Comparison of ENCODE assay signal across 8 cellular contexts in genomic region chr7:138738551-138739335, GRCh38. TPM values are rescaled to one million over a fixed set of nuclear protein-coding genes. Genes with fewer than 3 reads are reported as not detected.
DNase-seq lines count a peak whose midpoint lies in the region; ATAC-seq, FAIRE-seq and TF ChIP-seq lines count a peak whose summit lies in the region.

No MANE protein-coding gene starts in this region.

- DNase-seq in GM12891 (ENCODE audit: insufficient read length, low spot score) (peak; percentile 56), NCI-H1694 treated with DMSO at 0.1 percent for 48 hours (lab: John Stamatoyannopoulos, UW) (peak; percentile 88), T-helper 1 cell (peak; percentile 52 to 89 (median 70)), adrenal gland (peak; percentile 85 to 97 (median 88)), left ventricle myocardium superior (peak; percentile 90), retinal pigment epithelial cell (ENCODE audit: low read depth) (peak; percentile 58)

- H3K4me3 ChIP-seq in adrenal gland (peak overlapping the region in 1 of 4 donors; percentile 40), retinal pigment epithelial cell (ENCODE audit: low read length) (no peak overlapping the region)

- no peaks in the 10 kb centered on the region for H3K9me3 ChIP-seq in adrenal gland (replicated peaks in 1 of 3)

- no peak overlapping the region for H3K27ac Mint-ChIP-seq in stimulated activated memory B cell treated with anti-CD40 and anti-IgM and Interleukin-4, amounts not matched to agents 10 μg/mL and 1 μg/mL and 100 μg/mL, for 72 hours

- TF ChIP-seq POLR2A in GM12891 (IDR thresholded peaks at IDR 0.05; ENCODE audit: low read depth, low read length) (no peak), adrenal gland (IDR thresholded peaks at IDR 0.05) (no peak)

- H3K9me3 Mint-ChIP-seq in stimulated activated memory B cell treated with anti-CD40 and anti-IgM and Interleukin-4, amounts not matched to agents 10 μg/mL and 1 μg/mL and 100 μg/mL, for 72 hours = peaks cover 3% of the 10 kb centered on the region

- H3K4me1 Mint-ChIP-seq in stimulated activated memory B cell treated with anti-CD40 and anti-IgM and Interleukin-4, amounts not matched to agents 10 μg/mL and 1 μg/mL and 100 μg/mL, for 72 hours = no peaks in the 10 kb centered on the region

- H3K27ac ChIP-seq in adrenal gland = peak overlapping the region in 1 of 5 donors; percentile 2

- TF ChIP-seq CTCF in adrenal gland (IDR thresholded peaks at IDR 0.05) (peak; percentile 90 to 95 (median 93)), retinal pigment epithelial cell (conservative IDR thresholded peaks at IDR 0.05; ENCODE audit: low read depth, low read length) (peak; percentile 97)

- H3K36me3 ChIP-seq in adrenal gland (replicated peaks in 1 of 2) = no peaks in the 10 kb centered on the region

- H3K27me3 Mint-ChIP-seq in stimulated activated memory B cell treated with anti-CD40 and anti-IgM and Interleukin-4, amounts not matched to agents 10 μg/mL and 1 μg/mL and 100 μg/mL, for 72 hours = peaks cover 19% of the 10 kb centered on the region

- H3K36me3 Mint-ChIP-seq in stimulated activated memory B cell treated with anti-CD40 and anti-IgM and Interleukin-4, amounts not matched to agents 10 μg/mL and 1 μg/mL and 100 μg/mL, for 72 hours = no peaks in the 10 kb centered on the region

- no peaks in the 10 kb centered on the region for H3K27me3 ChIP-seq in adrenal gland

- FAIRE-seq in GM12891 (lab: Jason Lieb, UNC) = peak; percentile 75

- WGBS in adrenal gland, 4 donors = 18 to 25% (median 22%) methylated on average over 14 of the region's 14 CpGs

- ATAC-seq in HG02798 (IDR thresholded peaks at IDR 0.05; ENCODE audit: poor library complexity, unreplicated experiment) (peak; percentile 87), left ventricle myocardium superior (peak; percentile 79)
- no peak for ATAC-seq in stimulated activated memory B cell treated with anti-CD40 and anti-IgM and Interleukin-4, amounts not matched to agents 10 μg/mL and 1 μg/mL and 100 μg/mL, for 72 hours

- intact Hi-C loops in adrenal gland (cut with DNase I) (loop anchor here in 1 of 2 donors (5.0 to 10.0 kb wide), 2 partner anchors 274 to 576 kb away; partner anchors contain the start of gene TRIM24), left ventricle myocardium superior (cut with micrococcal nuclease) (loop anchor here (2.0 kb wide), 1 partner anchor 578 kb away; no protein-coding TSS in a partner anchor)

- H3K4me1 ChIP-seq in adrenal gland (replicated peaks in 1 of 2) = no peaks in the 10 kb centered on the region

- H3K4me3 Mint-ChIP-seq in stimulated activated memory B cell treated with anti-CD40 and anti-IgM and Interleukin-4, amounts not matched to agents 10 μg/mL and 1 μg/mL and 100 μg/mL, for 72 hours = no peak overlapping the region

TF ChIP-seq in GM12891, 5 proteins besides CTCF, POLR2A, EP300 and RAD21:
- no peak for TF ChIP-seq PAX5 (IDR thresholded peaks at IDR 0.05; ENCODE audit: insufficient read depth, low read length, severe bottlenecking)
- TF ChIP-seq POU2F2 (IDR thresholded peaks at IDR 0.05; ENCODE audit: low read depth, low read length) = no peak
- no peak for TF ChIP-seq SPI1 (IDR thresholded peaks at IDR 0.05; ENCODE audit: low read depth, low read length)
- TF ChIP-seq POLR2AphosphoS5 (IDR thresholded peaks at IDR 0.05; ENCODE audit: low read depth, low read length) = no peak
- no peak for TF ChIP-seq TAF1 (IDR thresholded peaks at IDR 0.05; ENCODE audit: low read depth, low read length)

RNA-seq across cellular contexts. Expression of gene SVOPL, which starts 37.6 kb away (rescaled TPM):
- polyA plus RNA-seq in GM12891 (2012; ENCODE audit: low read depth, missing spikeins) = not detected
- total RNA-seq in adrenal gland = 1 to 10 TPM in 6 of 8 donors, under 1 TPM in 2; 0.54 to 4.8 (median 1.5) TPM
- polyA plus RNA-seq in adrenal gland = 1 to 10 TPM; 1.3 to 3.0 (median 1.6) TPM
- total RNA-seq in left ventricle myocardium superior = not detected

RNA-seq across cellular contexts. Expression of gene TMEM213, which starts 59.1 kb away (rescaled TPM):
- not detected for polyA plus RNA-seq in GM12891 (2012; ENCODE audit: low read depth, missing spikeins)
- total RNA-seq in adrenal gland (not detected), left ventricle myocardium superior (not detected)
- polyA plus RNA-seq in adrenal gland = not detected

RNA-seq across cellular contexts. Expression of gene ATP6V0A4, which starts 59.3 kb away (rescaled TPM):
- polyA plus RNA-seq in GM12891 (2012; ENCODE audit: low read depth, missing spikeins) = 0.08 TPM
- total RNA-seq in adrenal gland = not detected
- not detected for polyA plus RNA-seq in adrenal gland
- total RNA-seq in left ventricle myocardium superior = not detected
